ENCODE assay signal across 8 cellular contexts in genomic region chr7:131692131-131692960, GRCh38.
A peak's percentile ranks its signal among the peaks of the same experiment; 100 is the strongest.
DNase-seq lines count a peak whose midpoint lies in the region; ATAC-seq, FAIRE-seq and TF ChIP-seq lines count a peak whose summit lies in the region.

No MANE protein-coding gene starts in this region.

- H3K4me1 Mint-ChIP-seq in CD14-positive monocyte (peaks cover 5% of the 10 kb centered on the region), progenitor cell of endocrine pancreas (ENCODE audit: low read depth) (peaks cover 1% of the 10 kb centered on the region)

- no peak overlapping the region for H3K27ac ChIP-seq in heart left ventricle

- H3K27me3 Mint-ChIP-seq in CD14-positive monocyte (ENCODE audit: low read depth in 3 of 3) = peaks cover 9 to 21% (median 20%) of the 10 kb centered on the region in 3 donors
- peaks cover 24% of the 10 kb centered on the region for H3K27me3 Mint-ChIP-seq in progenitor cell of endocrine pancreas

- TF ChIP-seq POLR2A in H54 (IDR thresholded peaks at IDR 0.05; ENCODE audit: low read depth, low read length) (no peak), heart left ventricle (IDR thresholded peaks at IDR 0.05) (no peak)

- DNase-seq in CD14-positive monocyte (ENCODE audit: low spot score) (no peak), H54 (ENCODE audit: insufficient read length, low spot score) (peak; percentile 71), NCI-H526 (lab: John Stamatoyannopoulos, UW) (peak; percentile 28 to 82), heart left ventricle (peak; percentile 35 to 72 (median 46)), progenitor cell of endocrine pancreas (ENCODE audit: low spot score, unreplicated experiment) (peak; percentile 82), NOMO-1 treated with dmso at 0.1 percent for 144 hours (lab: John Stamatoyannopoulos, UW; ENCODE audit: unreplicated experiment) (no peak)
- peak; percentile 77 to 79 for DNase-seq in activated T-cell treated with anti-CD3 and anti-CD28 coated beads, Interleukin-2, amount 50 U/mL, for 48 hours

- H3K4me3 ChIP-seq in heart left ventricle = no peak overlapping the region

- ATAC-seq in heart left ventricle (peak; percentile 23 to 75 (median 73)), HG03135 (IDR thresholded peaks at IDR 0.05; ENCODE audit: unreplicated experiment) (no peak)

- H3K9me3 ChIP-seq in heart left ventricle = no peaks in the 10 kb centered on the region

- H3K27ac Mint-ChIP-seq in CD14-positive monocyte (peak overlapping the region in 1 of 7 donors; percentile 55), progenitor cell of endocrine pancreas (no peak overlapping the region)

- peaks cover 0 to 41% (median 13%) of the 10 kb centered on the region in 9 donors for H3K27me3 ChIP-seq in heart left ventricle

- no peaks in the 10 kb centered on the region for H3K36me3 ChIP-seq in heart left ventricle

- WGBS in heart left ventricle, 4 donors = 19 to 24% (median 21%) methylated on average over 30 of the region's 30 CpGs

- H3K4me3 Mint-ChIP-seq in CD14-positive monocyte (peak overlapping the region in 1 of 2 donors; percentile 42), progenitor cell of endocrine pancreas (ENCODE audit: low read depth) (no peak overlapping the region)

- peak; percentile 68 for TF ChIP-seq CTCF in CD14-positive monocyte (IDR thresholded peaks at IDR 0.05)
- TF ChIP-seq CTCF in heart left ventricle (IDR thresholded peaks at IDR 0.05) = peak; percentile 62 to 91 (median 82)
- TF ChIP-seq CTCF in progenitor cell of endocrine pancreas (IDR thresholded peaks at IDR 0.05; ENCODE audit: unreplicated experiment) = peak; percentile 98

- no peaks in the 10 kb centered on the region for H3K36me3 Mint-ChIP-seq in CD14-positive monocyte
- no peaks in the 10 kb centered on the region for H3K36me3 Mint-ChIP-seq in progenitor cell of endocrine pancreas (ENCODE audit: insufficient read depth)

- H3K9me3 Mint-ChIP-seq in CD14-positive monocyte = no peaks in the 10 kb centered on the region
- no peaks in the 10 kb centered on the region for H3K9me3 Mint-ChIP-seq in progenitor cell of endocrine pancreas (ENCODE audit: low read depth)

- intact Hi-C loops in CD14-positive monocyte (cut with micrococcal nuclease) (loop anchor here in 1 of 2 donors (10.0 kb wide), 1 partner anchor 892 kb away; no protein-coding TSS in a partner anchor), heart left ventricle (cut with DNase I) (loop anchor here in 6 of 10 donors (5.0 to 10.0 kb wide), 5 partner anchors 352 to 892 kb away; no protein-coding TSS in a partner anchor)

- no peak for FAIRE-seq in H54 (lab: Jason Lieb, UNC)

- H3K4me1 ChIP-seq in heart left ventricle = peaks cover 0 to 19% (median 6%) of the 10 kb centered on the region in 12 donors

Comparison
In these comparisons a context has a peak if more than half of its experiments do, and no peak if none do; other contexts are left out.
1. DNase-seq: peak in H54 (single experiment), NCI-H526 (2 of 2), activated T-cell treated with anti-CD3 and anti-CD28 coated beads, Interleukin-2, amount 50 U/mL, for 48 hours (2 of 2), heart left ventricle (5 of 5) and progenitor cell of endocrine pancreas (single experiment); none in CD14-positive monocyte (single experiment) and NOMO-1 treated with dmso at 0.1 percent for 144 hours (single experiment).
2. Peak in every context shown above with its lines, with median percentiles within 50 percentile points of each other: CTCF ChIP-seq.